Comparison of ENCODE assay signal across 7 cellular contexts in genomic region chr14:82500222-82500621, GRCh38.
"Had no signal": no experiment of that assay in that cellular context is flagged by ENCODE, and none has a peak within 500 bp of the region (broad histone marks: within the 10 kb centered on the region; RNA-seq: fewer than 3 reads in every experiment).

No MANE protein-coding gene starts in this region.

- H3K9me3 ChIP-seq: HAP-1 had no signal

- DNase-seq: GM23248, GOT3, H7, HFFc6, IMR-90 had no signal

- H3K4me3 ChIP-seq: GM23248, HAP-1 had no signal

- ATAC-seq: HCT116 had no signal

- H3K27ac ChIP-seq: GM23248 had no signal

- H3K36me3 ChIP-seq: HAP-1 had no signal
